ENCODE assay signal across 21 cellular contexts in the genomic region with DNA sequence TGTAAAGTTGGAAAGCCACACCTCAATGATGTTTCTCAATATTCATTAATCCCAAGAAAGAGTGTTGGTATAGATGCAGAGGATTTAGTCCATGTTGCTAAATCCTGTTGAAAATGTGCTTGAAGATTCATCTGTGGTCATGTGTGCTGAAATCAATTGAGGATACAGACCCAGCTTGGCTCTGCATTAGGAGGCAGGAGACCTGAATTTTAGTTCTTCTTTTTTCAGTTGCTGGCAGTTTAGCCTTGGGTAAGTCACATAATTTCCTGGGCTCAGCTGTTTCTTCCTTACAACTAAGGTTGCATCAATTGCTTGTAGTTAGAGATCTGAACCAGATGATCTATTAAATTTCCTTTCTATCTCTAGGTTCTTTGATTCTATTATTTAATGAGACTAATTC. TPM values are rescaled to one million over a fixed set of nuclear protein-coding genes. Genes with fewer than 3 reads are reported as not detected.
"Had no signal": no experiment of that assay in that cellular context is flagged by ENCODE, and none has a peak within 500 bp of the region (broad histone marks: within the 10 kb centered on the region; RNA-seq: fewer than 3 reads in every experiment).

No MANE protein-coding gene starts in this region.

- H3K4me3 ChIP-seq: colonic mucosa, hepatocyte, ovary, right lobe of liver, stomach, vagina had no signal

- H3K27ac Mint-ChIP-seq: activated naive CD8-positive, alpha-beta T cell; activated T-helper 1 cell treated with anti-CD3 and anti-CD28 coated beads, Interleukin-12 subunit alpha, Interleukin-12 subunit beta, Interleukin-2, Interleukin-4 antibody, amounts not matched to agents 30 ng/mL and 10 ng/mL and 1 ng/mL, durations not matched to agents 14 hours and 24 hours and 36 hours; endodermal cell had no signal

- FAIRE-seq: small intestine, TTC549 had no signal

- H3K9me3 ChIP-seq: colonic mucosa, ovary, right lobe of liver, stomach, vagina had no signal

- H3K27ac ChIP-seq: colonic mucosa, hepatocyte, ovary, right lobe of liver, stomach, vagina had no signal

- H3K4me3 Mint-ChIP-seq: activated naive CD8-positive, alpha-beta T cell; endodermal cell; naive thymus-derived CD4-positive, alpha-beta T cell had no signal

- H3K27me3 ChIP-seq: colonic mucosa, hepatocyte, ovary, right lobe of liver, stomach, vagina had no signal

- ATAC-seq: left cardiac atrium; naive thymus-derived CD4-positive, alpha-beta T cell had no signal

- H3K9me3 Mint-ChIP-seq: activated T-helper 1 cell treated with anti-CD3 and anti-CD28 coated beads, Interleukin-12 subunit alpha, Interleukin-12 subunit beta, Interleukin-2, Interleukin-4 antibody, amounts not matched to agents 30 ng/mL and 10 ng/mL and 1 ng/mL, durations not matched to agents 14 hours and 24 hours and 36 hours; endodermal cell had no signal

- H3K4me2 ChIP-seq: hepatocyte had no signal

- DNase-seq: activated CD4-positive, alpha-beta T cell treated with anti-CD3 and anti-CD28 coated beads, Interleukin-2, amount 50 U/mL, for 48 hours; amniotic stem cell; caudate nucleus; colonic mucosa; endodermal cell; foreskin fibroblast; left cardiac atrium; mesendoderm; naive thymus-derived CD4-positive, alpha-beta T cell; ovary; right lobe of liver; small intestine; stimulated activated CD4-positive, alpha-beta T cell treated with anti-CD3 and anti-CD28 coated beads, Interleukin-15, amount 100 ng/mL, for 24 hours; stimulated activated CD4-positive, alpha-beta T cell treated with anti-CD3 and anti-CD28 coated beads, Interleukin-2, amount 100 ng/mL, for 48 hours; stomach; trophoblast cell had no signal

- H3K36me3 ChIP-seq: colonic mucosa, ovary, right lobe of liver, stomach, vagina had no signal

- H2AFZ ChIP-seq: hepatocyte had no signal

RNA-seq across cellular contexts. Expression of a gene that starts 54.4 kb away (rescaled TPM):
- polyA plus RNA-seq: naive thymus-derived CD4-positive, alpha-beta T cell had no signal
